16 cellular contexts compared by ENCODE assay signal in genomic region chr1:67635055-67635809, GRCh38. TPM values are rescaled to one million over a fixed set of nuclear protein-coding genes. Genes with fewer than 3 reads are reported as not detected.
DNase-seq lines count a peak whose midpoint lies in the region; ATAC-seq, FAIRE-seq and TF ChIP-seq lines count a peak whose summit lies in the region.
"Had no signal": no experiment of that assay in that cellular context is flagged by ENCODE, and none has a peak within 500 bp of the region (broad histone marks: within the 10 kb centered on the region; RNA-seq: fewer than 3 reads in every experiment).

No MANE protein-coding gene starts in this region.

- no peak for FAIRE-seq in GM12891 (lab: Jason Lieb, UNC)
- FAIRE-seq: colon had no signal

- DNase-seq in CD1c-positive myeloid dendritic cell (ENCODE audit: extremely low spot score) (peak; percentile 46), Kasumi-1 (lab: John Stamatoyannopoulos, UW) (peak; percentile 79 to 82), UCSD-AML1 (lab: John Stamatoyannopoulos, UW; ENCODE audit: unreplicated experiment) (peak; percentile 49), naive B cell (peak; percentile 3), GM12891 (ENCODE audit: insufficient read length, low spot score) (no peak), GM13976 (ENCODE audit: low spot score) (no peak), mucosa of gallbladder (ENCODE audit: low spot score) (no peak)
- DNase-seq: activated effector memory CD4-positive, alpha-beta T cell treated with anti-CD3 and anti-CD28 coated beads, Interleukin-2, amount 50 U/mL, for 16 hours; NCI-H187 treated with DMSO at 0.1 percent for 48 hours; NCI-H446 treated with DMSO at 0.1 percent for 48 hours; PC-3; psoas muscle had no signal

- no peak for TF ChIP-seq POLR2A in GM12891 (IDR thresholded peaks at IDR 0.05; ENCODE audit: low read depth, low read length)

- in situ Hi-C loops in GM13976 (cut with MboI; ENCODE audit: low sequenced_read_pairs, unreplicated experiment) = no loop called here

- peak overlapping the region in 7 of 8 donors; percentile 41 to 78 (median 61) for H3K4me3 Mint-ChIP-seq in naive B cell
- H3K4me3 Mint-ChIP-seq: WTC11 had no signal

- peaks cover 0 to 1% (median 0%) of the 10 kb centered on the region in 7 donors for H3K9me3 Mint-ChIP-seq in naive B cell
- H3K9me3 Mint-ChIP-seq: WTC11 had no signal

- TF ChIP-seq CTCF in GM13976 (IDR thresholded peaks at IDR 0.05; ENCODE audit: borderline replicate concordance, control extremely low read depth, extremely low read depth, insufficient read depth, missing control alignments) = no peak

- H3K36me3 Mint-ChIP-seq in naive B cell = no peaks in the 10 kb centered on the region
- H3K36me3 Mint-ChIP-seq: WTC11 had no signal

- peaks cover 0 to 13% (median 0%) of the 10 kb centered on the region in 3 donors for H3K27me3 Mint-ChIP-seq in naive B cell

- ATAC-seq in naive B cell (ENCODE audit: low read depth in 2 of 2) = peak; percentile 74 to 87
- no peak for ATAC-seq in HG02759 (IDR thresholded peaks at IDR 0.05; ENCODE audit: unreplicated experiment)
- ATAC-seq: PC-3, psoas muscle, SK-N-SH treated with all-trans-retinoic acid at 6 μM for 48 hours, WTC11 had no signal

- peaks cover 23 to 24% (median 23%) of the 10 kb centered on the region in 3 donors for H3K4me1 Mint-ChIP-seq in naive B cell

- H3K27ac Mint-ChIP-seq in naive B cell = peak overlapping the region; percentile 3 to 89 (median 68)
- H3K27ac Mint-ChIP-seq: WTC11 had no signal

TF ChIP-seq in GM12891, 5 proteins besides CTCF, POLR2A, EP300 and RAD21:
- no peak for TF ChIP-seq POLR2AphosphoS5 (IDR thresholded peaks at IDR 0.05; ENCODE audit: low read depth, low read length)
- no peak for TF ChIP-seq POU2F2 (IDR thresholded peaks at IDR 0.05; ENCODE audit: low read depth, low read length)
- no peak for TF ChIP-seq TAF1 (IDR thresholded peaks at IDR 0.05; ENCODE audit: low read depth, low read length)
- no peak for TF ChIP-seq PAX5 (IDR thresholded peaks at IDR 0.05; ENCODE audit: insufficient read depth, low read length, severe bottlenecking)
- no peak for TF ChIP-seq SPI1 (IDR thresholded peaks at IDR 0.05; ENCODE audit: low read depth, low read length)

RNA-seq across cellular contexts. Expression of gene GADD45A, which starts 49.8 kb away (rescaled TPM):
- 10 to 100 TPM in 1 of 6 donors, 1 to 10 TPM in 5; 6.1 to 11.1 (median 7.9) TPM for polyA plus RNA-seq in naive B cell (ENCODE audit: low read depth in 6 of 6)
- polyA plus RNA-seq in GM12891 (2012; ENCODE audit: low read depth, missing spikeins) = 42.0 TPM
- total RNA-seq in mucosa of gallbladder = 60.9 TPM

Comparison
In these comparisons a context has a peak if more than half of its experiments do, and no peak if none do; other contexts are left out.
1. DNase-seq: peak in CD1c-positive myeloid dendritic cell (single experiment), Kasumi-1 (2 of 2), UCSD-AML1 (single experiment) and naive B cell (single experiment); none in GM12891 (single experiment), GM13976 (single experiment) and mucosa of gallbladder (single experiment).